Comparison of ENCODE assay signal across 9 cellular contexts in the genomic region with DNA sequence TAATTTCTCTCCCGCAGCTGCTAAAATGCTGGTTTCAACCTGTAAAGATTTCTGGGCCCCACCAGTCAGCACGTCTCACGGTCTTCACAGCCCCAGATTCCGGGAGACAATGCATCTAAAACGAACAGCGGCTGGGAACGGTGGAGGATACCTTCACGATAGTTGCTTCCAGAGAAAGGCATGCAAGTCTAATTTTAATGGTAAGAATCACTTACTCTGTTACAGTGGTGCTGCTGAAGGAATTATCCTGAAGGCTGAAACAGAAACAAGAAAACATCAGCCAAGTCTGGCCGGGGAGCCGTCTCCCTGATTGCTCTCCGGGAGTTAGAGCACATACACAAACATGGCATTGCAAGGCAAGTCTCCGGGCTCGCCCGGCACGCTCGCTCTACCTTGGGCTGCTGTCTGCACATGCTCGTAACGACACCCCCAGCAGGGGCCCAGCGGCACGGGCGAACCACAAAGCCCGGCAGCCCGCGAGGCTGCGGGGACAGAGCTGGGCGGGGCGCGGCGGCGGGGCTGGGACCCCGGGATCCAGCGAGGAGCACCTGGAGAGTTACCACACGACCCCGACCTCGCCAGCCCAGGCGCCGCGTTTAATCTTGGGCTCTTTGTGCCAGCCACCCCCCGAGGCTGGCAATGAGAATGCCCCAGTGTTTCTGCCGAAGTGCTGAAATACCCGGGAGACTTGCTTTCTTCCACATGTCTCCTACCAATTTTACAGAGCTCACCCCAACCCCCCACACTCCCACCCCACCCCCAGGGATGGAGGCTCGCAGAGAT. TPM values are rescaled to one million over a fixed set of nuclear protein-coding genes. Genes with fewer than 3 reads are reported as not detected.
DNase-seq lines count a peak whose midpoint lies in the region; ATAC-seq and TF ChIP-seq lines count a peak whose summit lies in the region.
"Had no signal": no experiment of that assay in that cellular context is flagged by ENCODE, and none has a peak within 500 bp of the region (broad histone marks: within the 10 kb centered on the region; RNA-seq: fewer than 3 reads in every experiment).

TSS of gene FAM13C (minus strand) at position 366 of the 783 bp plus-strand sequence. CDS start at position 277, 89 bp downstream.

- TF ChIP-seq CTCF in epithelial cell of proximal tubule (conservative IDR thresholded peaks at IDR 0.05; ENCODE audit: low read depth, low read length) (no peak), tibial artery (IDR thresholded peaks at IDR 0.05) (no peak)

- H3K9me3 Mint-ChIP-seq in activated CD4-positive, alpha-beta memory T cell treated with anti-CD3 and anti-CD28 coated beads for 36 hours = no peaks in the 10 kb centered on the region
- no peaks in the 10 kb centered on the region for H3K9me3 Mint-ChIP-seq in activated CD4-positive, alpha-beta memory T cell treated with anti-CD3 and anti-CD28 coated beads, Interleukin-2, amount 10 ng/mL, durations not matched to agents 7 days and 5 days
- H3K9me3 Mint-ChIP-seq: central memory CD8-positive, alpha-beta T cell had no signal

- no peaks in the 10 kb centered on the region for H3K36me3 ChIP-seq in mesodermal cell (ENCODE audit: control insufficient read depth, insufficient read depth, low read length)
- no peaks in the 10 kb centered on the region for H3K36me3 ChIP-seq in tibial artery

- WGBS in mesodermal cell (ENCODE audit: insufficient coverage in 2 of 2), 2 experiments = 1 to 2% methylated on average over 37 to 39 of the region's 42 CpGs

- peaks cover 12% of the 10 kb centered on the region for H3K4me1 Mint-ChIP-seq in activated CD4-positive, alpha-beta memory T cell treated with anti-CD3 and anti-CD28 coated beads for 36 hours (ENCODE audit: low read depth)
- peaks cover 5% of the 10 kb centered on the region for H3K4me1 Mint-ChIP-seq in activated CD4-positive, alpha-beta memory T cell treated with anti-CD3 and anti-CD28 coated beads, Interleukin-2, amount 10 ng/mL, durations not matched to agents 7 days and 5 days
- H3K4me1 Mint-ChIP-seq in T-helper 17 cell = peaks cover 4% of the 10 kb centered on the region
- H3K4me1 Mint-ChIP-seq: central memory CD8-positive, alpha-beta T cell had no signal

- H3K27ac ChIP-seq in mesodermal cell (ENCODE audit: low read depth, low read length, severe bottlenecking) (peak within 1 kb of the TSS; percentile 32), tibial artery (peak within 1 kb of the TSS; percentile 85 to 87)

- POLR2A ChIA-PET in activated CD4-positive, alpha-beta memory T cell treated with anti-CD3 and anti-CD28 coated beads for 36 hours (lab: Charles Lee) = no interaction called here
- POLR2A ChIA-PET in activated CD4-positive, alpha-beta memory T cell treated with anti-CD3 and anti-CD28 coated beads, Interleukin-2, amount 10 ng/mL, durations not matched to agents 7 days and 5 days (lab: Charles Lee) = no interaction called here

- H3K4me3 ChIP-seq in epithelial cell of proximal tubule (ENCODE audit: low read depth, low read length) = peak within 1 kb of the TSS; percentile 58
- H3K4me3 ChIP-seq in mesodermal cell (ENCODE audit: extremely low read depth, insufficient read depth, low read length, poor library complexity, severe bottlenecking) = peak within 1 kb of the TSS; percentile 42
- peak within 1 kb of the TSS; percentile 61 to 79 for H3K4me3 ChIP-seq in tibial artery

- H3K36me3 Mint-ChIP-seq in activated CD4-positive, alpha-beta memory T cell treated with anti-CD3 and anti-CD28 coated beads for 36 hours = no peaks in the 10 kb centered on the region
- no peaks in the 10 kb centered on the region for H3K36me3 Mint-ChIP-seq in activated CD4-positive, alpha-beta memory T cell treated with anti-CD3 and anti-CD28 coated beads, Interleukin-2, amount 10 ng/mL, durations not matched to agents 7 days and 5 days (ENCODE audit: low read depth)
- H3K36me3 Mint-ChIP-seq in T-helper 17 cell (ENCODE audit: low read depth) = no peaks in the 10 kb centered on the region

- in situ Hi-C loops in KBM-7 (cut with MboI; ENCODE audit: low pct_unique_long_range_greater_than_20kb, low sequenced_read_pairs) = no loop called here

- no peaks in the 10 kb centered on the region for H3K27me3 ChIP-seq in tibial artery

- CTCF ChIA-PET in activated CD4-positive, alpha-beta memory T cell treated with anti-CD3 and anti-CD28 coated beads for 36 hours (lab: Charles Lee) = no interaction called here
- CTCF ChIA-PET in activated CD4-positive, alpha-beta memory T cell treated with anti-CD3 and anti-CD28 coated beads, Interleukin-2, amount 10 ng/mL, durations not matched to agents 7 days and 5 days (lab: Charles Lee) = no interaction called here

- H3K27me3 Mint-ChIP-seq in activated CD4-positive, alpha-beta memory T cell treated with anti-CD3 and anti-CD28 coated beads for 36 hours = peaks cover 11% of the 10 kb centered on the region
- H3K27me3 Mint-ChIP-seq in activated CD4-positive, alpha-beta memory T cell treated with anti-CD3 and anti-CD28 coated beads, Interleukin-2, amount 10 ng/mL, durations not matched to agents 7 days and 5 days = peaks cover 25% of the 10 kb centered on the region
- H3K27me3 Mint-ChIP-seq in T-helper 17 cell = peaks cover 19% of the 10 kb centered on the region
- H3K27me3 Mint-ChIP-seq: central memory CD8-positive, alpha-beta T cell had no signal

- ATAC-seq in T-helper 17 cell (peak; percentile 61), HG02973 (IDR thresholded peaks at IDR 0.05; ENCODE audit: unreplicated experiment) (no peak)

- H3K27ac Mint-ChIP-seq in activated CD4-positive, alpha-beta memory T cell treated with anti-CD3 and anti-CD28 coated beads for 36 hours = no peak within 1 kb of the TSS
- no peak within 1 kb of the TSS for H3K27ac Mint-ChIP-seq in activated CD4-positive, alpha-beta memory T cell treated with anti-CD3 and anti-CD28 coated beads, Interleukin-2, amount 10 ng/mL, durations not matched to agents 7 days and 5 days
- H3K27ac Mint-ChIP-seq in T-helper 17 cell = no peak within 1 kb of the TSS

- no peaks in the 10 kb centered on the region for H3K4me1 ChIP-seq in mesodermal cell (ENCODE audit: control insufficient read depth, insufficient read depth, low read length, poor library complexity, severe bottlenecking)
- H3K4me1 ChIP-seq in tibial artery = peaks cover 0 to 25% (median 9%) of the 10 kb centered on the region in 4 donors

- H3K4me3 Mint-ChIP-seq in activated CD4-positive, alpha-beta memory T cell treated with anti-CD3 and anti-CD28 coated beads for 36 hours = peak within 1 kb of the TSS; percentile 6
- H3K4me3 Mint-ChIP-seq in activated CD4-positive, alpha-beta memory T cell treated with anti-CD3 and anti-CD28 coated beads, Interleukin-2, amount 10 ng/mL, durations not matched to agents 7 days and 5 days = no peak within 1 kb of the TSS
- peak within 1 kb of the TSS; percentile 69 for H3K4me3 Mint-ChIP-seq in T-helper 17 cell
- H3K4me3 Mint-ChIP-seq: central memory CD8-positive, alpha-beta T cell had no signal

- intact Hi-C loops in activated CD4-positive, alpha-beta memory T cell treated with anti-CD3 and anti-CD28 coated beads for 36 hours (cut with micrococcal nuclease) = no loop called here
- intact Hi-C loops in tibial artery (cut with DNase I; ENCODE audit: low total_unique reads) = no loop called here

- H3K9me3 ChIP-seq in T-helper 17 cell (ENCODE audit: control insufficient read depth, low read length, poor library complexity, severe bottlenecking) (no peaks in the 10 kb centered on the region), mesodermal cell (ENCODE audit: control insufficient read depth, low read length) (no peaks in the 10 kb centered on the region), tibial artery (no peaks in the 10 kb centered on the region)

- peak; percentile 16 for DNase-seq in activated CD4-positive, alpha-beta memory T cell treated with anti-CD3 and anti-CD28 coated beads for 36 hours
- no peak for DNase-seq in activated CD4-positive, alpha-beta memory T cell treated with anti-CD3 and anti-CD28 coated beads, Interleukin-2, amount 10 ng/mL, durations not matched to agents 7 days and 5 days
- DNase-seq in KBM-7 (peak; percentile 26), T-helper 17 cell (no peak), epithelial cell of proximal tubule (ENCODE audit: low read depth) (no peak), tibial artery (peak; percentile 71 to 78)

RNA-seq across cellular contexts. Expression of gene FAM13C, which starts in this region (rescaled TPM):
- not detected for total RNA-seq in activated CD4-positive, alpha-beta memory T cell treated with anti-CD3 and anti-CD28 coated beads for 36 hours
- total RNA-seq in activated CD4-positive, alpha-beta memory T cell treated with anti-CD3 and anti-CD28 coated beads, Interleukin-2, amount 10 ng/mL, durations not matched to agents 7 days and 5 days = not detected
- not detected for total RNA-seq in T-helper 17 cell
- not detected in 2 replicates for total RNA-seq in epithelial cell of proximal tubule
- 1.8 TPM for polyA plus RNA-seq in mesodermal cell (2013, experiment 1 of 2)
- 2.6 TPM for polyA plus RNA-seq in mesodermal cell (2013, experiment 2 of 2)

Comparison
In these comparisons a context has a peak if more than half of its experiments do, and no peak if none do; other contexts are left out.
1. Peak in DNase-seq in activated CD4-positive, alpha-beta memory T cell treated with anti-CD3 and anti-CD28 coated beads for 36 hours; RNA of the gene not detected or under 1 TPM.
2. Peak in ATAC-seq in T-helper 17 cell; RNA of the gene not detected or under 1 TPM.
3. DNase-seq: peak in KBM-7 (single experiment) and tibial artery (2 of 2); none in activated CD4-positive, alpha-beta memory T cell treated with anti-CD3 and anti-CD28 coated beads, Interleukin-2, amount 10 ng/mL, durations not matched to agents 7 days and 5 days (single experiment), T-helper 17 cell (0 of 3) and epithelial cell of proximal tubule (single experiment).
4. Peak in every context shown above with its lines, with median percentiles within 50 percentile points of each other: H3K4me3 ChIP-seq.